ENCODE assay signal across 21 cellular contexts in genomic region chr9:114338187-114338586, GRCh38. TPM values are rescaled to one million over a fixed set of nuclear protein-coding genes. Genes with fewer than 3 reads are reported as not detected.
"Had no signal": no experiment of that assay in that cellular context is flagged by ENCODE, and none has a peak within 500 bp of the region (broad histone marks: within the 10 kb centered on the region; RNA-seq: fewer than 3 reads in every experiment).

No MANE protein-coding gene starts in this region.

- H3K4me3 ChIP-seq: lower lobe of right lung, SJCRH30 had no signal

- H3K27ac ChIP-seq: lower lobe of right lung, SJCRH30, VCaP had no signal

- H3K27me3 ChIP-seq: SJCRH30 had no signal

- DNase-seq: activated CD4-positive, alpha-beta T cell treated with anti-CD3 and anti-CD28 coated beads for 4 hours; activated CD8-positive, alpha-beta memory T cell treated with anti-CD3 and anti-CD28 coated beads, Interleukin-2, amount 10 ng/mL, durations not matched to agents 7 days and 5 days; activated T-cell treated with anti-CD3 and anti-CD28 coated beads, Interleukin-2, amount 50 U/mL, for 4 hours; amygdala; cerebellar nuclear complex; dermis blood vessel endothelial cell; hypothalamus; left cardiac atrium; lower lobe of right lung; occipital lobe; right cardiac atrium; SJCRH30; small intestine; substantia nigra; SW 1271 had no signal

- H3K36me3 ChIP-seq: SJCRH30 had no signal

- H3K27ac Mint-ChIP-seq: activated CD8-positive, alpha-beta memory T cell treated with anti-CD3 and anti-CD28 coated beads, Interleukin-2, amount 10 ng/mL, durations not matched to agents 7 days and 5 days; mesothelial cell of epicardium; progenitor cell of endocrine pancreas; type B pancreatic cell had no signal

- H3K9me3 Mint-ChIP-seq: activated T-cell treated with anti-CD3 and anti-CD28 coated beads, Interleukin-2, amount 50 U/mL, for 4 hours; brain; type B pancreatic cell had no signal

- H3K27me3 Mint-ChIP-seq: activated CD8-positive, alpha-beta memory T cell treated with anti-CD3 and anti-CD28 coated beads, Interleukin-2, amount 10 ng/mL, durations not matched to agents 7 days and 5 days; progenitor cell of endocrine pancreas; type B pancreatic cell had no signal

- H3K4me1 Mint-ChIP-seq: brain, mesothelial cell of epicardium had no signal

- H3K4me3 Mint-ChIP-seq: activated CD8-positive, alpha-beta memory T cell treated with anti-CD3 and anti-CD28 coated beads, Interleukin-2, amount 10 ng/mL, durations not matched to agents 7 days and 5 days; activated T-cell treated with anti-CD3 and anti-CD28 coated beads, Interleukin-2, amount 50 U/mL, for 4 hours; brain; mesothelial cell of epicardium; type B pancreatic cell had no signal

- ATAC-seq: activated CD8-positive, alpha-beta memory T cell treated with anti-CD3 and anti-CD28 coated beads, Interleukin-2, amount 10 ng/mL, durations not matched to agents 7 days and 5 days; esophagus mucosa; left cardiac atrium; lower lobe of right lung; right cardiac atrium had no signal

- H3K4me1 ChIP-seq: lower lobe of right lung, SJCRH30 had no signal

- H3K9me3 ChIP-seq: lower lobe of right lung, SJCRH30 had no signal

RNA-seq across cellular contexts. Expression of gene ORM2, which starts 8.5 kb away (rescaled TPM):
- total RNA-seq: activated CD8-positive, alpha-beta memory T cell treated with anti-CD3 and anti-CD28 coated beads, Interleukin-2, amount 10 ng/mL, durations not matched to agents 7 days and 5 days; dermis blood vessel endothelial cell; mesothelial cell of epicardium; occipital lobe; right cardiac atrium; SJCRH30 had no signal

RNA-seq across cellular contexts. Expression of gene ORM1, which starts 15.3 kb away (rescaled TPM):
- total RNA-seq: activated CD8-positive, alpha-beta memory T cell treated with anti-CD3 and anti-CD28 coated beads, Interleukin-2, amount 10 ng/mL, durations not matched to agents 7 days and 5 days; dermis blood vessel endothelial cell; mesothelial cell of epicardium; occipital lobe; SJCRH30 had no signal
